ENCODE assay signal across 1 cellular context in the genomic region with DNA sequence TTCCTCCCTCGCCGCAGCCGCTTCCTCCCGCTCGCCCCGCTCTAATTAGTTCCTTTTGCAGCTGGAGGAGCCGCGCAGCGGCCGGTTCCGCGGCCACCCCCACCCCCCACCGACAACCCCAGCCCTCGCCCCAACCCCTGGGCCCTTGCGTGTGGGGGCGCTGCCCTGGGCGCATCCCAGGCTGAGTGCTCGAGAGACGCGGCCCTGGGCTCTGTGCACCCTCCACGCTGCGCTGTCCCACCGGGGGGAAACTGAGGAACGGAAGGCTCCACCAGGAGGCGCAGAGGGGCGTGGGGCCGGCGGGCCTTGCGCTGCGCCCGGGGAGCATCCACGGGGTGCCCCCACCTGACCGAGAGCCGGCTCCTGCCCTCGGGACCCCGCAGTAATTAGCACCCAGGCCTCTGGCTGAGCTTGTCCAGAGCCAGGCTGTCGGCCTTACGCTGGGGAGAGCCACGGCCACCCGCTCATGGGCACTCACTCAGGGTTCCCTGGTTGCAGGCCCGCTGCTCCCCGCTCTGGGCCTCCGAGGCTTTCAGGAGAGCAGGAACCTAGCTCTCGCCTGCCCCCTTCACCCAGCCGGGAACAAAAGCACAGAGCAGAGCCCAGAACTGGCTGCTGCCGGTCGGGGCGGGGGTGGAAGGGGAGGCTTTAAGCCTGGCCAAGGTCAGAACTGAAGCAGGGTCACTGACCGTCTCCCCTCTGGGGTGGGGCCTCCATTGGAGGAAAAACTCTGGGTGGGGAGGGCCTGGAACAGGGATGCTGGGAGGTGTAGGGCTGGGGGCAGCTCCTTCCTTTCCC.
A peak's percentile ranks its signal among the peaks of the same experiment; 100 is the strongest.
TF ChIP-seq lines count a peak whose summit lies in the region.

No MANE protein-coding gene starts in this region.

TF ChIP-seq in HepG2, 621 proteins besides CTCF, POLR2A, EP300 and RAD21 (continued from another document and continues in another):
- TF ChIP-seq, protein P1, sequence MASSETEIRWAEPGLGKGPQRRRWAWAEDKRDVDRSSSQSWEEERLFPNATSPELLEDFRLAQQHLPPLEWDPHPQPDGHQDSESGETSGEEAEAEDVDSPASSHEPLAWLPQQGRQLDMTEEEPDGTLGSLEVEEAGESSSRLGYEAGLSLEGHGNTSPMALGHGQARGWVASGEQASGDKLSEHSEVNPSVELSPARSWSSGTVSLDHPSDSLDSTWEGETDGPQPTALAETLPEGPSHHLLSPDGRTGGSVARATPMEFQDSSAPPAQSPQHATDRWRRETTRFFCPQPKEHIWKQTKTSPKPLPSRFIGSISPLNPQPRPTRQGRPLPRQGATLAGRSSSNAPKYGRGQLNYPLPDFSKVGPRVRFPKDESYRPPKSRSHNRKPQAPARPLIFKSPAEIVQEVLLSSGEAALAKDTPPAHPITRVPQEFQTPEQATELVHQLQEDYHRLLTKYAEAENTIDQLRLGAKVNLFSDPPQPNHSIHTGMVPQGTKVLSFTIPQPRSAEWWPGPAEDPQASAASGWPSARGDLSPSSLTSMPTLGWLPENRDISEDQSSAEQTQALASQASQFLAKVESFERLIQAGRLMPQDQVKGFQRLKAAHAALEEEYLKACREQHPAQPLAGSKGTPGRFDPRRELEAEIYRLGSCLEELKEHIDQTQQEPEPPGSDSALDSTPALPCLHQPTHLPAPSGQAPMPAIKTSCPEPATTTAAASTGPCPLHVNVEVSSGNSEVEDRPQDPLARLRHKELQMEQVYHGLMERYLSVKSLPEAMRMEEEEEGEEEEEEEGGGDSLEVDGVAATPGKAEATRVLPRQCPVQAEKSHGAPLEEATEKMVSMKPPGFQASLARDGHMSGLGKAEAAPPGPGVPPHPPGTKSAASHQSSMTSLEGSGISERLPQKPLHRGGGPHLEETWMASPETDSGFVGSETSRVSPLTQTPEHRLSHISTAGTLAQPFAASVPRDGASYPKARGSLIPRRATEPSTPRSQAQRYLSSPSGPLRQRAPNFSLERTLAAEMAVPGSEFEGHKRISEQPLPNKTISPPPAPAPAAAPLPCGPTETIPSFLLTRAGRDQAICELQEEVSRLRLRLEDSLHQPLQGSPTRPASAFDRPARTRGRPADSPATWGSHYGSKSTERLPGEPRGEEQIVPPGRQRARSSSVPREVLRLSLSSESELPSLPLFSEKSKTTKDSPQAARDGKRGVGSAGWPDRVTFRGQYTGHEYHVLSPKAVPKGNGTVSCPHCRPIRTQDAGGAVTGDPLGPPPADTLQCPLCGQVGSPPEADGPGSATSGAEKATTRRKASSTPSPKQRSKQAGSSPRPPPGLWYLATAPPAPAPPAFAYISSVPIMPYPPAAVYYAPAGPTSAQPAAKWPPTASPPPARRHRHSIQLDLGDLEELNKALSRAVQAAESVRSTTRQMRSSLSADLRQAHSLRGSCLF (CRISPR knock-in tag; IDR thresholded peaks at IDR 0.05; ENCODE audit: borderline replicate concordance) = no peak
- no peak for TF ChIP-seq SP2 (CRISPR knock-in tag; IDR thresholded peaks at IDR 0.05)
- TF ChIP-seq, protein P2, sequence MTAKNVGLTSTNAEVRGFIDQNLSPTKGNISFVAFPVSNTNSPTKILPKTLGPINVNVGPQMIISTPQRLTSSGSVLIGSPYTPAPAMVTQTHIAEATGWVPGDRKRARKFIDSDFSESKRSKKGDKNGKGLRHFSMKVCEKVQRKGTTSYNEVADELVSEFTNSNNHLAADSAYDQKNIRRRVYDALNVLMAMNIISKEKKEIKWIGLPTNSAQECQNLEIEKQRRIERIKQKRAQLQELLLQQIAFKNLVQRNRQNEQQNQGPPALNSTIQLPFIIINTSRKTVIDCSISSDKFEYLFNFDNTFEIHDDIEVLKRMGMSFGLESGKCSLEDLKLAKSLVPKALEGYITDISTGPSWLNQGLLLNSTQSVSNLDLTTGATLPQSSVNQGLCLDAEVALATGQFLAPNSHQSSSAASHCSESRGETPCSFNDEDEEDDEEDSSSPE (CRISPR knock-in tag; IDR thresholded peaks at IDR 0.05) = 0 out of 2 replicates have a peak, but pooled peaks have one; percentile 42
- TF ChIP-seq, protein P3, sequence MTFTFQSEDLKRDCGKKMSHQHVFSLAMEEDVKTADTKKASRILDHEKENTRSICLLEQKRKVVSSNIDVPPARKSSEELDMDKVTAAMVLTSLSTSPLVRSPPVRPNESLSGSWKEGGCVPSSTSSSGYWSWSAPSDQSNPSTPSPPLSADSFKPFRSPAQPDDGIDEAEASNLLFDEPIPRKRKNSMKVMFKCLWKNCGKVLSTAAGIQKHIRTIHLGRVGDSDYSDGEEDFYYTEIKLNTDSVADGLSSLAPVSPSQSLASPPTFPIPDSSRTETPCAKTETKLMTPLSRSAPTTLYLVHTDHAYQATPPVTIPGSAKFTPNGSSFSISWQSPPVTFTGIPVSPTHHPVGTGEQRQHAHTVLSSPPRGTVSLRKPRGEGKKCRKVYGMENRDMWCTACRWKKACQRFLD (CRISPR knock-in tag; IDR thresholded peaks at IDR 0.05; ENCODE audit: borderline replicate concordance) = 0 out of 2 replicates have a peak, but pooled peaks have one; percentile 47
- TF ChIP-seq, protein P4, sequence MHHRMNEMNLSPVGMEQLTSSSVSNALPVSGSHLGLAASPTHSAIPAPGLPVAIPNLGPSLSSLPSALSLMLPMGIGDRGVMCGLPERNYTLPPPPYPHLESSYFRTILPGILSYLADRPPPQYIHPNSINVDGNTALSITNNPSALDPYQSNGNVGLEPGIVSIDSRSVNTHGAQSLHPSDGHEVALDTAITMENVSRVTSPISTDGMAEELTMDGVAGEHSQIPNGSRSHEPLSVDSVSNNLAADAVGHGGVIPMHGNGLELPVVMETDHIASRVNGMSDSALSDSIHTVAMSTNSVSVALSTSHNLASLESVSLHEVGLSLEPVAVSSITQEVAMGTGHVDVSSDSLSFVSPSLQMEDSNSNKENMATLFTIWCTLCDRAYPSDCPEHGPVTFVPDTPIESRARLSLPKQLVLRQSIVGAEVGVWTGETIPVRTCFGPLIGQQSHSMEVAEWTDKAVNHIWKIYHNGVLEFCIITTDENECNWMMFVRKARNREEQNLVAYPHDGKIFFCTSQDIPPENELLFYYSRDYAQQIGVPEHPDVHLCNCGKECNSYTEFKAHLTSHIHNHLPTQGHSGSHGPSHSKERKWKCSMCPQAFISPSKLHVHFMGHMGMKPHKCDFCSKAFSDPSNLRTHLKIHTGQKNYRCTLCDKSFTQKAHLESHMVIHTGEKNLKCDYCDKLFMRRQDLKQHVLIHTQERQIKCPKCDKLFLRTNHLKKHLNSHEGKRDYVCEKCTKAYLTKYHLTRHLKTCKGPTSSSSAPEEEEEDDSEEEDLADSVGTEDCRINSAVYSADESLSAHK (CRISPR knock-in tag; IDR thresholded peaks at IDR 0.05; ENCODE audit: borderline replicate concordance) = no peak
- 0 out of 2 replicates have a peak, but pooled peaks have one; percentile 50 for TF ChIP-seq ZNF660 (CRISPR knock-in tag; IDR thresholded peaks at IDR 0.05; ENCODE audit: borderline replicate concordance, low read depth)
- TF ChIP-seq PHF8 (CRISPR knock-in tag; IDR thresholded peaks at IDR 0.05) = peak; percentile 79
- TF ChIP-seq SIX1 (CRISPR knock-in tag; IDR thresholded peaks at IDR 0.05; ENCODE audit: borderline replicate concordance) = no peak; the same call in 1 of the 2 replicates
- TF ChIP-seq RFXAP (CRISPR knock-in tag; IDR thresholded peaks at IDR 0.05; ENCODE audit: borderline replicate concordance) = peak; percentile 65; the same call in 1 of the 2 replicates
- no peak for TF ChIP-seq TFE3 (CRISPR knock-in tag; IDR thresholded peaks at IDR 0.05)
- TF ChIP-seq ZNF230 (CRISPR knock-in tag; IDR thresholded peaks at IDR 0.05) = peak; percentile 31; the same call in 1 of the 2 replicates
- peak; percentile 47; the same call in 1 of the 2 replicates for TF ChIP-seq ZNF430 (CRISPR knock-in tag; IDR thresholded peaks at IDR 0.05)
- TF ChIP-seq TAF15 (IDR thresholded peaks at IDR 0.05; ENCODE audit: low read depth, low read length, poor library complexity, severe bottlenecking) = peak; percentile 57
- TF ChIP-seq IRF1 (CRISPR knock-in tag; IDR thresholded peaks at IDR 0.05; ENCODE audit: low read depth) = no peak
- TF ChIP-seq ZNF766 (CRISPR knock-in tag; IDR thresholded peaks at IDR 0.05; ENCODE audit: borderline replicate concordance) = peak; percentile 47; the same call in 1 of the 2 replicates
- peak; percentile 58; the same call in 1 of the 2 replicates for TF ChIP-seq YEATS4 (CRISPR knock-in tag; IDR thresholded peaks at IDR 0.05; ENCODE audit: borderline replicate concordance)
- peak; percentile 77; the same call in 1 of the 2 replicates for TF ChIP-seq IKZF5 (CRISPR knock-in tag; IDR thresholded peaks at IDR 0.05)
- TF ChIP-seq SRY (CRISPR knock-in tag; IDR thresholded peaks at IDR 0.05) = peak; percentile 52; the same call in 1 of the 2 replicates
- no peak for TF ChIP-seq ZNF510 (CRISPR knock-in tag; IDR thresholded peaks at IDR 0.05; ENCODE audit: low read depth)
- TF ChIP-seq HNRNPLL (IDR thresholded peaks at IDR 0.05; ENCODE audit: low read depth, low read length, poor library complexity, severe bottlenecking) = peak; percentile 48
- no peak for TF ChIP-seq ZBTB39 (CRISPR knock-in tag; IDR thresholded peaks at IDR 0.05)
- TF ChIP-seq, protein P5, sequence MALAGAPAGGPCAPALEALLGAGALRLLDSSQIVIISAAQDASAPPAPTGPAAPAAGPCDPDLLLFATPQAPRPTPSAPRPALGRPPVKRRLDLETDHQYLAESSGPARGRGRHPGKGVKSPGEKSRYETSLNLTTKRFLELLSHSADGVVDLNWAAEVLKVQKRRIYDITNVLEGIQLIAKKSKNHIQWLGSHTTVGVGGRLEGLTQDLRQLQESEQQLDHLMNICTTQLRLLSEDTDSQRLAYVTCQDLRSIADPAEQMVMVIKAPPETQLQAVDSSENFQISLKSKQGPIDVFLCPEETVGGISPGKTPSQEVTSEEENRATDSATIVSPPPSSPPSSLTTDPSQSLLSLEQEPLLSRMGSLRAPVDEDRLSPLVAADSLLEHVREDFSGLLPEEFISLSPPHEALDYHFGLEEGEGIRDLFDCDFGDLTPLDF (CRISPR knock-in tag; IDR thresholded peaks at IDR 0.05) = no peak
- TF ChIP-seq ATF7-NPFF (CRISPR knock-in tag; IDR thresholded peaks at IDR 0.05; ENCODE audit: low read depth) = peak; percentile 72; the same call in 1 of the 2 replicates
- TF ChIP-seq FOXC1 (CRISPR knock-in tag; IDR thresholded peaks at IDR 0.05; ENCODE audit: borderline replicate concordance) = no peak
- TF ChIP-seq CREM (IDR thresholded peaks at IDR 0.05) = no peak
- TF ChIP-seq CREM (CRISPR knock-in tag; IDR thresholded peaks at IDR 0.05) = no peak
- TF ChIP-seq ZMYM3 (CRISPR knock-in tag; IDR thresholded peaks at IDR 0.05) = peak; percentile 90
- TF ChIP-seq ELF1 (CRISPR knock-in tag; IDR thresholded peaks at IDR 0.05) = peak; percentile 29; the same call in 1 of the 2 replicates
- TF ChIP-seq HIVEP1 (CRISPR knock-in tag; IDR thresholded peaks at IDR 0.05) = peak; percentile 79
- TF ChIP-seq SETDB1 (CRISPR knock-in tag; IDR thresholded peaks at IDR 0.05; ENCODE audit: borderline replicate concordance) = no peak
- TF ChIP-seq FOXA1 (IDR thresholded peaks at IDR 0.05) = no peak
- 0 out of 2 replicates have a peak, but pooled peaks have one; percentile 11 for TF ChIP-seq FOXA1 (CRISPR knock-in tag; IDR thresholded peaks at IDR 0.05)
- TF ChIP-seq BORCS8-MEF2B (CRISPR knock-in tag; IDR thresholded peaks at IDR 0.05) = peak; percentile 91
- no peak for TF ChIP-seq TOPORS (CRISPR knock-in tag; IDR thresholded peaks at IDR 0.05)
- no peak for TF ChIP-seq SIN3B (IDR thresholded peaks at IDR 0.05; ENCODE audit: low read length)
- peak; percentile 83; the same call in 1 of the 2 replicates for TF ChIP-seq ZFP90 (CRISPR knock-in tag; IDR thresholded peaks at IDR 0.05; ENCODE audit: borderline replicate concordance)
- TF ChIP-seq, protein P6, sequence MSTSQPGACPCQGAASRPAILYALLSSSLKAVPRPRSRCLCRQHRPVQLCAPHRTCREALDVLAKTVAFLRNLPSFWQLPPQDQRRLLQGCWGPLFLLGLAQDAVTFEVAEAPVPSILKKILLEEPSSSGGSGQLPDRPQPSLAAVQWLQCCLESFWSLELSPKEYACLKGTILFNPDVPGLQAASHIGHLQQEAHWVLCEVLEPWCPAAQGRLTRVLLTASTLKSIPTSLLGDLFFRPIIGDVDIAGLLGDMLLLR (CRISPR knock-in tag; IDR thresholded peaks at IDR 0.05) = no peak
- TF ChIP-seq SOX5 (CRISPR knock-in tag; IDR thresholded peaks at IDR 0.05; ENCODE audit: borderline replicate concordance) = peak; percentile 62; the same call in 1 of the 2 replicates
